12 cellular contexts compared by ENCODE assay signal in the genomic region with DNA sequence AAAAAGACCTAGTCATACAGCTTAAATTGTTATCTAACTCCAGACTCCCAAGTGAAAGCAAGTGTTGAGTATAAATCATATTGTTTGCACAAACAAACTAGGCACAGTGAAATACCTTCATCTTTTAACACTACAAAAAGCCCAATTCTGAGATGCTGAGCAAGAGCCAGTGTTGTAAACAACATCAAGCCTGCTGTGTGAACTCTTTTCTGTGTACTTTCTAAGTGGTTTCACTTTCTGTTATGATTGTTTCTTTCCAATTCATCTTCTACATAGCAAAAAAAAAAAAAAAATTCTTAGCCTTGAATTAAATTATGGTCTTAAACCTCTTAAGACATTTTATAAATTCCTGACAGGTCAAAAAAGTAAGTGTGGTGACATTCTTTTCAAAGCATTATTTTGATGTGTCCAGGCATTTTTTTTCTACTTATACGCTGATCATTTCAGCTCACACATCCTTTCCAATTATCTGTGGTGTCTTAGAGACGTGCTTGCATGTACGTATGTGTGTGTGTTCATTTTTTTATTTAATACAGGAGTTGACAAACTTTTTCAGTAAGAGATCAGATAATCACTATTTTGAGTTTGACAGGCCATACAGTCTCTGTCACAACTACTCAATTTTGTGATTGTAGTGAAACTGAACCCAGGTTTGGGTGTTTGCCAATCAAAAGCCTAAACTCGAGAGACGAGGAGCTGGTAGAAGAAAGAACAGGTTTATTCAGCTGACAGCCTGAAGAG.
DNase-seq lines count a peak whose midpoint lies in the region; ATAC-seq and TF ChIP-seq lines count a peak whose summit lies in the region.
"Had no signal": no experiment of that assay in that cellular context is flagged by ENCODE, and none has a peak within 500 bp of the region (broad histone marks: within the 10 kb centered on the region; RNA-seq: fewer than 3 reads in every experiment).

No MANE protein-coding gene starts in this region.

- H3K27me3 ChIP-seq in breast epithelium: no peaks in the 10 kb centered on the region
- H3K27me3 ChIP-seq in rectal smooth muscle tissue (ENCODE audit: control insufficient read depth, insufficient read depth, low read length): no peaks in the 10 kb centered on the region
- no peaks in the 10 kb centered on the region for H3K27me3 ChIP-seq in adrenal gland

- H3K4me1 ChIP-seq in breast epithelium: no peaks in the 10 kb centered on the region
- H3K4me1 ChIP-seq in rectal smooth muscle tissue (ENCODE audit: control insufficient read depth, insufficient read depth, low read length): no peaks in the 10 kb centered on the region
- H3K4me1 ChIP-seq in adrenal gland (replicated peaks in 1 of 2): no peaks in the 10 kb centered on the region

- no peak overlapping the region for H3K9ac ChIP-seq in rectal smooth muscle tissue (ENCODE audit: low read length)

- H3K9me3 ChIP-seq in breast epithelium (peaks cover 0 to 4% of the 10 kb centered on the region in 2 donors), adrenal gland (replicated peaks in 1 of 3) (no peaks in the 10 kb centered on the region)

- ATAC-seq in GM18511 (IDR thresholded peaks at IDR 0.05; ENCODE audit: unreplicated experiment) (peak; percentile 26), HG02885 (IDR thresholded peaks at IDR 0.05; ENCODE audit: poor library complexity, unreplicated experiment) (no peak)
- ATAC-seq: HCT116; stimulated activated memory B cell treated with anti-CD40 and anti-IgM and Interleukin-4, amounts not matched to agents 10 μg/mL and 1 μg/mL and 100 μg/mL, for 72 hours had no signal

- TF ChIP-seq POLR2A in breast epithelium (IDR thresholded peaks at IDR 0.05) (no peak), adrenal gland (IDR thresholded peaks at IDR 0.05) (no peak)

- TF ChIP-seq CTCF in breast epithelium (IDR thresholded peaks at IDR 0.05) (no peak), adrenal gland (IDR thresholded peaks at IDR 0.05) (no peak)

- 58 to 62% (median 59%) methylated on average over 5 of the region's 5 CpGs for WGBS in adrenal gland, 4 donors

- peak overlapping the region; percentile 41 to 69 (median 49) for H3K4me3 ChIP-seq in breast epithelium
- H3K4me3 ChIP-seq in rectal smooth muscle tissue (ENCODE audit: low read length): peak overlapping the region; percentile 32
- H3K4me3 ChIP-seq in adrenal gland: peak overlapping the region in 1 of 4 donors; percentile 65

- H3K36me3 ChIP-seq in breast epithelium: no peaks in the 10 kb centered on the region
- H3K36me3 ChIP-seq in rectal smooth muscle tissue (ENCODE audit: control insufficient read depth, insufficient read depth, low read length): no peaks in the 10 kb centered on the region
- H3K36me3 ChIP-seq in adrenal gland (replicated peaks in 1 of 2): no peaks in the 10 kb centered on the region
- H3K36me3 ChIP-seq: WERI-Rb-1 had no signal

- intact Hi-C loops in breast epithelium (cut with DNase I; ENCODE audit: low total_unique reads) (no loop called here), adrenal gland (cut with DNase I) (no loop called here)

- H3K27ac ChIP-seq in breast epithelium: peak overlapping the region in 1 of 2 donors; percentile 66
- no peak overlapping the region for H3K27ac ChIP-seq in rectal smooth muscle tissue (ENCODE audit: low read depth, low read length)
- H3K27ac ChIP-seq in adrenal gland: no peak overlapping the region
- H3K27ac ChIP-seq: WERI-Rb-1 had no signal

- peak; percentile 3 for DNase-seq in M059J (ENCODE audit: low read depth)
- no peak for DNase-seq in breast epithelium (ENCODE audit: low spot score in 2 of 2)
- no peak for DNase-seq in NCI-H1436 (lab: John Stamatoyannopoulos, UW)
- no peak for DNase-seq in NCI-H748 (lab: John Stamatoyannopoulos, UW; ENCODE audit: unreplicated experiment)
- DNase-seq in adrenal gland: no peak
- DNase-seq: stimulated activated CD4-positive, alpha-beta T cell treated with anti-CD3 and anti-CD28 coated beads, Interleukin-2, amount 100 ng/mL, for 24 hours had no signal
